ENCODE assay signal across 1 cellular context in genomic region chr3:148680289-148680688, GRCh38.
TF ChIP-seq lines count a peak whose summit lies in the region.

No MANE protein-coding gene starts in this region.

TF ChIP-seq in HCT116, 20 proteins besides CTCF, POLR2A, EP300 and RAD21 (continued from another document):
- no peak for TF ChIP-seq POLR2AphosphoS5 (IDR thresholded peaks at IDR 0.05; ENCODE audit: low read depth, low read length)
- no peak for TF ChIP-seq ZBTB33 (IDR thresholded peaks at IDR 0.05; ENCODE audit: extremely low read depth, insufficient replicate concordance, low read length)
- no peak for TF ChIP-seq EZH2 (IDR thresholded peaks at IDR 0.05)
- no peak for TF ChIP-seq ZNF274 (IDR thresholded peaks at IDR 0.05; ENCODE audit: low read depth, low read length)
